In the genomic region with DNA sequence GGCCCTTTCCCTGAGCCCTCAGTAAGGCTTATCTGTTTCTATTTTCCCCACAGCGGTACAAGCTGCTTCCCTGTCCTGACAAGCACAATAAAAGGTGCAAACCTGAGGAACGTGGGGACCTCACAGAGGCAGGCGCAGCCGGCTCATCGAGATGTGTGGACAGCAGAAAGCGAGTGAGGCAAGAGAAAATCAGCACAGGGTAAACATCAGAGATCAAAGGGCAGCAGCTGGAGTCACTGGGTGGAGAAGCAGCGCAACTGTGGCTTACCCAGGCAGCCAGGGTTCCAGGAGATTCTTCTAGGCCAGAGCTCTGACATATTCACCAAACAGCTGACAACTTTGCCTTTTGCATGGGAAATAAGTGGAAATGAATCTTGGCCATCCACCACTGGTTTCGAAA, we compare ENCODE assay signal across 14 cellular contexts.
"Had no signal": no experiment of that assay in that cellular context is flagged by ENCODE, and none has a peak within 500 bp of the region (broad histone marks: within the 10 kb centered on the region; RNA-seq: fewer than 3 reads in every experiment).

No MANE protein-coding gene starts in this region.

- H3K9me3 Mint-ChIP-seq: activated T-helper 2 cell treated with anti-CD3 and anti-CD28 coated beads, Interferon-gamma antibody, Interleukin-2, Interleukin-4, amounts not matched to agents 10 μg/mL and 5 μg/mL and 100 μg/mL, durations not matched to agents 14 hours and 24 hours and 36 hours; central memory CD8-positive, alpha-beta T cell had no signal

- ATAC-seq: effector memory CD8-positive, alpha-beta T cell; T-cell had no signal

- H3K4me1 ChIP-seq: tibial nerve had no signal

- H3K4me3 ChIP-seq: lung, tibial nerve had no signal

- H3K4me1 Mint-ChIP-seq: activated naive CD4-positive, alpha-beta T cell treated with anti-CD3 and anti-CD28 coated beads, Interleukin-2, amount 10 ng/mL, durations not matched to agents 7 days and 5 days; central memory CD8-positive, alpha-beta T cell; nephron; T-cell had no signal

- H3K9me3 ChIP-seq: tibial nerve had no signal

- H3K4me3 Mint-ChIP-seq: activated naive CD4-positive, alpha-beta T cell treated with anti-CD3 and anti-CD28 coated beads, Interleukin-2, amount 10 ng/mL, durations not matched to agents 7 days and 5 days; central memory CD8-positive, alpha-beta T cell; effector memory CD8-positive, alpha-beta T cell; nephron; T-cell had no signal

- DNase-seq: activated CD4-positive, alpha-beta T cell treated with anti-CD3 and anti-CD28 coated beads for 4 hours; activated naive CD4-positive, alpha-beta T cell treated with anti-CD3 and anti-CD28 coated beads, Interleukin-2, amount 10 ng/mL, durations not matched to agents 7 days and 5 days; effector memory CD8-positive, alpha-beta T cell; hippocampal formation; stimulated activated CD4-positive, alpha-beta T cell treated with anti-CD3 and anti-CD28 coated beads, Interleukin-15, amount 100 ng/mL, for 24 hours; T-cell; T1000 had no signal

- H3K27me3 Mint-ChIP-seq: activated naive CD4-positive, alpha-beta T cell treated with anti-CD3 and anti-CD28 coated beads, Interleukin-2, amount 10 ng/mL, durations not matched to agents 7 days and 5 days had no signal

- H3K36me3 ChIP-seq: tibial nerve had no signal

- H3K27ac Mint-ChIP-seq: activated naive CD4-positive, alpha-beta T cell treated with anti-CD3 and anti-CD28 coated beads, Interleukin-2, amount 10 ng/mL, durations not matched to agents 7 days and 5 days; activated T-helper 2 cell treated with anti-CD3 and anti-CD28 coated beads, Interferon-gamma antibody, Interleukin-2, Interleukin-4, amounts not matched to agents 10 μg/mL and 5 μg/mL and 100 μg/mL, durations not matched to agents 14 hours and 24 hours and 36 hours; effector memory CD8-positive, alpha-beta T cell; T-cell had no signal

- H3K27me3 ChIP-seq: tibial nerve had no signal

- H3K27ac ChIP-seq: epithelial cell of prostate, tibial nerve, VCaP had no signal

- H3K36me3 Mint-ChIP-seq: activated naive CD4-positive, alpha-beta T cell treated with anti-CD3 and anti-CD28 coated beads, Interleukin-2, amount 10 ng/mL, durations not matched to agents 7 days and 5 days; T-cell had no signal
